ENCODE assay signal across 8 cellular contexts in the genomic region with DNA sequence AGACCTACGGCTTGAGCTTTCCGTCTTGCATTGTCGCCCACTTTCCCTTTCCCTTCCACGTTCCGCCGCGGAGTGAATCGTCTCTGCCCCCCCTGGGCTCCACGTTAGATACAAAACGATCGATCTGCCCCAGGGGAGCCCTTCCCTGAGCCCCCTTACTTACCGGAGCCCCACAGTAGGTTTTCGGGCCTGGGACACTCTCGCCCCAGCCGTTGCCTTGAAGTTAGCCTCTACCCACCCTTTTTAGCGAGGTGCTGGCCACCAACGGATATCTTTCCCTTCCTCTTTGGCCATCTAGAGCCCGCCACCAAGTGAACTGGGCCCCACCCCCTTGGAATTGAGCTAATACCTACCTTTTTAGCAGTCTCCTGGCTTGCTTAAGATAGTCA. TPM values are rescaled to one million over a fixed set of nuclear protein-coding genes. Genes with fewer than 3 reads are reported as not detected.
DNase-seq lines count a peak whose midpoint lies in the region; ATAC-seq and TF ChIP-seq lines count a peak whose summit lies in the region.

No MANE protein-coding gene starts in this region.

- CTCF ChIA-PET in AG04450 (lab: Charles Lee), result interaction anchor here (0.8 kb wide), 1 partner anchor 542 kb away, joined by 3 read pairs; no protein-coding TSS in a partner anchor
- CTCF ChIA-PET in activated CD4-positive, alpha-beta memory T cell treated with anti-CD3 and anti-CD28 coated beads for 36 hours (lab: Charles Lee), result interaction anchor here (1.1 to 2.3 kb wide), 4 partner anchors 32 to 413 kb away, joined by 3 to 10 read pairs (median 4); partner anchors contain the start of gene ZFYVE1

- H3K9me3 ChIP-seq in AG04450 (ENCODE audit: control insufficient read depth, insufficient read depth, low read length), result peaks cover 3% of the 10 kb centered on the region; the same call in 1 of the 2 replicates
- H3K9me3 ChIP-seq in neutrophil, result no peaks in the 10 kb centered on the region

- intact Hi-C loops in activated CD4-positive, alpha-beta memory T cell treated with anti-CD3 and anti-CD28 coated beads for 36 hours (cut with micrococcal nuclease), result loop anchor here (1.0 to 10.0 kb wide), 8 partner anchors 32 to 1246 kb away; partner anchors contain the start of genes ABCD4, ALDH6A1, DCAF4 and LIN52

- POLR2A ChIA-PET in AG04450 (lab: Yijun Ruan, JAX), result interaction anchor here (0.6 to 2.2 kb wide), 7 partner anchors 9 to 321 kb away, joined by 3 to 21 read pairs (median 5); partner anchors contain the start of genes PSEN1 and ZFYVE1
- POLR2A ChIA-PET in activated CD4-positive, alpha-beta memory T cell treated with anti-CD3 and anti-CD28 coated beads for 36 hours (lab: Charles Lee), result interaction anchor here (0.6 to 2.6 kb wide), 15 partner anchors 9 to 729 kb away, joined by 3 to 19 read pairs (median 4); partner anchors contain the start of genes ACOT2, NUMB, PSEN1 and RIOX1

- peaks cover 22 to 30% of the 10 kb centered on the region in 2 experiments for H3K4me1 ChIP-seq in neutrophil (ENCODE audit: control insufficient read depth in 1 of 2, insufficient read depth in 1 of 2, low read depth in 1 of 2, low read length in 1 of 2)

- H3K36me3 ChIP-seq in neutrophil, result no peaks in the 10 kb centered on the region

- H3K36me3 Mint-ChIP-seq in activated CD4-positive, alpha-beta memory T cell treated with anti-CD3 and anti-CD28 coated beads for 36 hours, result peaks cover 28% of the 10 kb centered on the region

- no peak overlapping the region for H3K27ac Mint-ChIP-seq in activated CD4-positive, alpha-beta memory T cell treated with anti-CD3 and anti-CD28 coated beads for 36 hours

- peaks cover 39% of the 10 kb centered on the region for H3K4me1 Mint-ChIP-seq in activated CD4-positive, alpha-beta memory T cell treated with anti-CD3 and anti-CD28 coated beads for 36 hours (ENCODE audit: low read depth)

- peak; percentile 3 for ATAC-seq in HG03108 (IDR thresholded peaks at IDR 0.05; ENCODE audit: unreplicated experiment)

- H3K27me3 ChIP-seq in AG04450 (ENCODE audit: control insufficient read depth, insufficient read depth, low read length) (no peaks in the 10 kb centered on the region), neutrophil (no peaks in the 10 kb centered on the region)

- no peak for TF ChIP-seq CTCF in AG04450 (IDR thresholded peaks at IDR 0.05; ENCODE audit: low read depth, low read length)
- TF ChIP-seq CTCF in GM12865 (IDR thresholded peaks at IDR 0.05; ENCODE audit: insufficient read depth, low read depth, low read length, missing control alignments), result no peak
- no peak for TF ChIP-seq CTCF in neutrophil (IDR thresholded peaks at IDR 0.05)

- H3K4me3 ChIP-seq in AG04450 (ENCODE audit: low read depth, low read length) (peak overlapping the region; percentile 94), GM12865 (ENCODE audit: low read depth, low read length) (peak overlapping the region; percentile 96), neutrophil (ENCODE audit: low read depth in 1 of 2, low read length in 1 of 2) (peak overlapping the region; percentile 77 to 96)

- no peak overlapping the region for H3K4me3 Mint-ChIP-seq in activated CD4-positive, alpha-beta memory T cell treated with anti-CD3 and anti-CD28 coated beads for 36 hours

- no peaks in the 10 kb centered on the region for H3K9me3 Mint-ChIP-seq in activated CD4-positive, alpha-beta memory T cell treated with anti-CD3 and anti-CD28 coated beads for 36 hours

- no peaks in the 10 kb centered on the region for H3K27me3 Mint-ChIP-seq in activated CD4-positive, alpha-beta memory T cell treated with anti-CD3 and anti-CD28 coated beads for 36 hours

- H3K27ac ChIP-seq in AG04450 (ENCODE audit: low read depth, low read length) (peak overlapping the region; percentile 92), neutrophil (peak overlapping the region; percentile 87)

- DNase-seq in AG04450 (ENCODE audit: low read depth, low spot score) (no peak), GM12865 (ENCODE audit: low read depth) (no peak), RPMI8226 (peak; percentile 31), fibroblast of gingiva (ENCODE audit: low read depth) (peak; percentile 10), ureter (ENCODE audit: low spot score) (no peak)
- no peak for DNase-seq in activated CD4-positive, alpha-beta memory T cell treated with anti-CD3 and anti-CD28 coated beads for 36 hours

RNA-seq across cellular contexts. Expression of gene RBM25, which starts 0.6 kb away (rescaled TPM):
- 48.2 and 52.4 TPM in 2 replicates for polyA plus RNA-seq in AG04450 (2011; rRNA removed)
- polyA minus RNA-seq in AG04450 (2011; rRNA and poly(A)+ RNA removed), result 27.5 and 34.8 TPM in 2 replicates
- 128 TPM for total RNA-seq in ureter
- 10 to 100 TPM; 89.6 to 97.9 TPM for total RNA-seq in activated CD4-positive, alpha-beta memory T cell treated with anti-CD3 and anti-CD28 coated beads for 36 hours

RNA-seq across cellular contexts. Expression of gene ZFYVE1, which starts 32.0 kb away (rescaled TPM):
- polyA plus RNA-seq in AG04450 (2011; rRNA removed), result 24.5 and 27.4 TPM in 2 replicates
- 54.7 and 62.3 TPM in 2 replicates for polyA minus RNA-seq in AG04450 (2011; rRNA and poly(A)+ RNA removed)
- total RNA-seq in ureter, result 16.9 TPM
- 1 to 10 TPM; 9.9 TPM for total RNA-seq in activated CD4-positive, alpha-beta memory T cell treated with anti-CD3 and anti-CD28 coated beads for 36 hours

Comparison
In these comparisons a context has a peak if more than half of its experiments do, and no peak if none do; other contexts are left out.
1. DNase-seq: peak in RPMI8226 (single experiment) and fibroblast of gingiva (single experiment); none in AG04450 (single experiment), GM12865 (single experiment), ureter (single experiment) and activated CD4-positive, alpha-beta memory T cell treated with anti-CD3 and anti-CD28 coated beads for 36 hours (single experiment).
2. Peak in every context shown above with its lines, with median percentiles within 50 percentile points of each other: H3K4me3 ChIP-seq.